10 cellular contexts compared by ENCODE assay signal in genomic region chr12:20376984-20377383, GRCh38. TPM values are rescaled to one million over a fixed set of nuclear protein-coding genes. Genes with fewer than 3 reads are reported as not detected.
DNase-seq lines count a peak whose midpoint lies in the region; ATAC-seq and TF ChIP-seq lines count a peak whose summit lies in the region.
"Had no signal": no experiment of that assay in that cellular context is flagged by ENCODE, and none has a peak within 500 bp of the region (broad histone marks: within the 10 kb centered on the region; RNA-seq: fewer than 3 reads in every experiment).

No MANE protein-coding gene starts in this region.

- peak; percentile 59 for ATAC-seq in GM18868 (IDR thresholded peaks at IDR 0.05; ENCODE audit: unreplicated experiment)
- ATAC-seq in GM18517 (IDR thresholded peaks at IDR 0.05; ENCODE audit: unreplicated experiment) = no peak
- ATAC-seq in CD8-positive, alpha-beta T cell = no peak

- POLR2A ChIA-PET in CD8-positive, alpha-beta T cell (lab: Charles Lee) = no interaction called here

- TF ChIP-seq CTCF in OCI-LY3 (IDR thresholded peaks at IDR 0.05; ENCODE audit: low read depth, low read length) = peak; percentile 55
- peak; percentile 32 to 37 for TF ChIP-seq CTCF in fibroblast of lung (conservative IDR thresholded peaks at IDR 0.05 in 1 of 2, IDR thresholded peaks at IDR 0.05 in 1 of 2; ENCODE audit: low read depth in 1 of 2, low read length in 2 of 2)
- TF ChIP-seq CTCF in CD8-positive, alpha-beta T cell (IDR thresholded peaks at IDR 0.05) = no peak

- H3K36me3 Mint-ChIP-seq in CD8-positive, alpha-beta T cell = no peaks in the 10 kb centered on the region

- no peak overlapping the region for H3K4me3 Mint-ChIP-seq in CD8-positive, alpha-beta T cell

- CTCF ChIA-PET in CD8-positive, alpha-beta T cell (lab: Charles Lee) = no interaction called here

- no peaks in the 10 kb centered on the region for H3K36me3 ChIP-seq in OCI-LY3 (replicated peaks; ENCODE audit: low read depth, low read length)
- no peaks in the 10 kb centered on the region for H3K36me3 ChIP-seq in fibroblast of lung (ENCODE audit: control insufficient read depth, insufficient read depth, low read length)
- H3K36me3 ChIP-seq in CD8-positive, alpha-beta T cell (ENCODE audit: insufficient read depth, low read length) = no peaks in the 10 kb centered on the region

- H3K4me1 ChIP-seq in OCI-LY3 (ENCODE audit: low read length) (no peaks in the 10 kb centered on the region), fibroblast of lung (ENCODE audit: control insufficient read depth, extremely low read depth, insufficient read depth, low read length) (no peaks in the 10 kb centered on the region)
- H3K4me1 ChIP-seq in CD8-positive, alpha-beta T cell (ENCODE audit: insufficient read depth, low read length) = no peaks in the 10 kb centered on the region

- no peak overlapping the region for H2AFZ ChIP-seq in OCI-LY3 (ENCODE audit: low read depth, low read length)
- no peak overlapping the region for H2AFZ ChIP-seq in fibroblast of lung (ENCODE audit: low read length)

- no peaks in the 10 kb centered on the region for H3K4me1 Mint-ChIP-seq in CD8-positive, alpha-beta T cell (ENCODE audit: low read depth)

- no peak overlapping the region for H3K4me3 ChIP-seq in OCI-LY3 (ENCODE audit: low read length)
- no peak overlapping the region for H3K4me3 ChIP-seq in fibroblast of lung (replicated peaks in 1 of 4; ENCODE audit: control extremely low read depth in 1 of 4, insufficient read depth in 1 of 4, low read depth in 3 of 4, low read length in 4 of 4)
- no peak overlapping the region for H3K4me3 ChIP-seq in CD8-positive, alpha-beta T cell (ENCODE audit: low read depth, low read length)
- H3K4me3 ChIP-seq: lung had no signal

- peaks cover 8% of the 10 kb centered on the region for H3K27me3 Mint-ChIP-seq in CD8-positive, alpha-beta T cell (ENCODE audit: low read depth)

- H3K4me2 ChIP-seq in OCI-LY3 (ENCODE audit: low read length) (no peak overlapping the region), fibroblast of lung (ENCODE audit: extremely low read depth, insufficient read depth, low read length) (no peak overlapping the region)

- H3K27ac ChIP-seq in OCI-LY3 (ENCODE audit: low read length) (no peak overlapping the region), fibroblast of lung (ENCODE audit: insufficient read depth, low read length) (no peak overlapping the region)
- no peak overlapping the region for H3K27ac ChIP-seq in CD8-positive, alpha-beta T cell (ENCODE audit: low read depth, low read length)

- no peak overlapping the region for H3K27ac Mint-ChIP-seq in CD8-positive, alpha-beta T cell

- H3K9me3 Mint-ChIP-seq in CD8-positive, alpha-beta T cell = no peaks in the 10 kb centered on the region

- H3K9ac ChIP-seq in OCI-LY3 (ENCODE audit: low read length) (no peak overlapping the region), fibroblast of lung (ENCODE audit: insufficient read depth, low read length) (no peak overlapping the region)

- H3K79me2 ChIP-seq in OCI-LY3 (ENCODE audit: low read length) (no peaks in the 10 kb centered on the region), fibroblast of lung (ENCODE audit: control insufficient read depth, insufficient read depth, low read length) (no peaks in the 10 kb centered on the region)

- H3K9me3 ChIP-seq in OCI-LY3 (ENCODE audit: insufficient read depth, low read length) (no peaks in the 10 kb centered on the region), fibroblast of lung (ENCODE audit: control insufficient read depth, insufficient read depth, low read depth, low read length) (no peaks in the 10 kb centered on the region)
- no peaks in the 10 kb centered on the region for H3K9me3 ChIP-seq in CD8-positive, alpha-beta T cell (ENCODE audit: low read length)

- intact Hi-C loops in CD8-positive, alpha-beta T cell (cut with DNase I, micrococcal nuclease) = no loop called here

- peak; percentile 37 to 52 for DNase-seq in fibroblast of lung (ENCODE audit: low read depth in 2 of 2)
- peak; percentile 22 for DNase-seq in renal cortical epithelial cell (ENCODE audit: low read depth)
- DNase-seq in activated effector memory CD4-positive, alpha-beta T cell treated with anti-CD3 and anti-CD28 coated beads, Interleukin-2, amount 50 U/mL, for 16 hours = no peak
- no peak for DNase-seq in CD8-positive, alpha-beta T cell
- DNase-seq: amygdala had no signal

- no peaks in the 10 kb centered on the region for H4K20me1 ChIP-seq in OCI-LY3 (ENCODE audit: insufficient read depth, low read length)
- H4K20me1 ChIP-seq in fibroblast of lung (ENCODE audit: control insufficient read depth, extremely low read depth, insufficient read depth, low read length) = no peaks in the 10 kb centered on the region

- H3K27me3 ChIP-seq in OCI-LY3 (ENCODE audit: low read depth, low read length) (0 out of 2 replicates have a peak, but pooled peaks cover 3% of the 10 kb centered on the region), fibroblast of lung (ENCODE audit: control insufficient read depth, insufficient read depth, low read length) (no peaks in the 10 kb centered on the region)
- no peaks in the 10 kb centered on the region for H3K27me3 ChIP-seq in CD8-positive, alpha-beta T cell (ENCODE audit: insufficient read depth, low read length)

RNA-seq across cellular contexts. Expression of gene PDE3A, which starts 8.6 kb away (rescaled TPM):
- total RNA-seq in fibroblast of lung (0.17 and 0.26 TPM in 2 replicates), renal cortical epithelial cell (under 0.01 and 0.10 TPM in 2 replicates)
- polyA plus RNA-seq in fibroblast of lung = 0.23 and 2.7 TPM in 2 replicates
- 0.10 and 1.4 TPM in 2 replicates for polyA plus RNA-seq in fibroblast of lung (2012)
- 0.59 and 1.5 TPM in 2 replicates for polyA minus RNA-seq in fibroblast of lung (ENCODE audit: low replicate concordance)
- not detected for total RNA-seq in CD8-positive, alpha-beta T cell
- total RNA-seq: T-helper 1 cell treated with Interleukin-12 subunit alpha and Interleukin-12 subunit beta and Interleukin-4 antibody, amounts not matched to agents 30 ng/mL and 1 ng/mL, for 36 hours had no signal

Comparison
In these comparisons a context has a peak if more than half of its experiments do, and no peak if none do; other contexts are left out.
1. DNase-seq: peak in fibroblast of lung (2 of 2) and renal cortical epithelial cell (single experiment); none in activated effector memory CD4-positive, alpha-beta T cell treated with anti-CD3 and anti-CD28 coated beads, Interleukin-2, amount 50 U/mL, for 16 hours (single experiment) and CD8-positive, alpha-beta T cell (0 of 7).